Comparison of ENCODE assay signal across 8 cellular contexts in genomic region chr10:50596897-50597296, GRCh38.
"Had no signal": no experiment of that assay in that cellular context is flagged by ENCODE, and none has a peak within 500 bp of the region (broad histone marks: within the 10 kb centered on the region; RNA-seq: fewer than 3 reads in every experiment).

No MANE protein-coding gene starts in this region.

- H3K4me3 Mint-ChIP-seq: HFFc6, IgD-negative memory B cell had no signal

- H3K36me3 ChIP-seq: HAP-1 had no signal

- ATAC-seq: HCT116, HepG2 had no signal

- H3K36me3 Mint-ChIP-seq: IgD-negative memory B cell had no signal

- FAIRE-seq: HepG2 had no signal

- H3K9me3 ChIP-seq: HAP-1 had no signal

- H3K9me3 Mint-ChIP-seq: HFFc6, IgD-negative memory B cell had no signal

- DNase-seq: GOT3, H7, HFFc6 had no signal

- H3K27ac Mint-ChIP-seq: HFFc6 had no signal

- H3K4me3 ChIP-seq: HAP-1 had no signal

- H3K27me3 Mint-ChIP-seq: IgD-negative memory B cell had no signal

- H3K27ac ChIP-seq: HL-60 had no signal
